Comparison of ENCODE assay signal across 26 cellular contexts in the genomic region with DNA sequence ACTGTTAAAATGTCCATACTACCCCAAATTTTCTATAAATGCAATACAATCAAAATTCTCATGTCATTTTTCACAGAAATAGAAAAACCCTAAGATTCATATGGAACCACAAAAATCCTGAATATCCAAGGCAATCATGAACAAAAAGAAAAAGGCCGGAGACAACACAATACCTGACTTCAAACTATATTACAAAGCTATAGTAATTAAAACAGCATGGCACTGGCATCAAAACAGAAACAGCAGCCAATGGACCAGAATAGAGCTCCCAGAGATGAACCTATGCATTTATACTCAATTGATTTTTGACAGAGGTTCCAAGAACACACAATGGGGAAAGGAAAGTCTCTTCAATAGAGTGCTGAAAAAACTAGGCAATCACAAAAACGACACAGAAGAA.
DNase-seq lines count a peak whose midpoint lies in the region; ATAC-seq, FAIRE-seq and TF ChIP-seq lines count a peak whose summit lies in the region.
"Had no signal": no experiment of that assay in that cellular context is flagged by ENCODE, and none has a peak within 500 bp of the region (broad histone marks: within the 10 kb centered on the region; RNA-seq: fewer than 3 reads in every experiment).

No MANE protein-coding gene starts in this region.

- ATAC-seq in WTC11 (no peak), K562 (no peak), esophagus mucosa (no peak)
- ATAC-seq: GM12878 had no signal

- no peak overlapping the region for H3K4me3 Mint-ChIP-seq in WTC11
- H3K4me3 Mint-ChIP-seq: CD14-positive monocyte; CD4-positive, alpha-beta memory T cell; CD4-positive, CD25-positive, alpha-beta regulatory T cell; CD8-positive, alpha-beta memory T cell had no signal

- H3K9me3 ChIP-seq in K562 (replicated peaks; ENCODE audit: control insufficient read depth, insufficient read depth, low read depth, low read length), result no peaks in the 10 kb centered on the region
- H3K9me3 ChIP-seq in SJCRH30 (replicated peaks), result no peaks in the 10 kb centered on the region
- H3K9me3 ChIP-seq: BE2C had no signal

- H3K27me3 Mint-ChIP-seq in WTC11 (ENCODE audit: low read depth), result no peaks in the 10 kb centered on the region; the same call in 1 of the 2 replicates
- H3K27me3 Mint-ChIP-seq: CD4-positive, alpha-beta memory T cell; CD8-positive, alpha-beta memory T cell had no signal

- H3K9me3 Mint-ChIP-seq in WTC11, result peaks cover 30% of the 10 kb centered on the region

- H3K4me3 ChIP-seq in K562, result no peak overlapping the region
- no peak overlapping the region for H3K4me3 ChIP-seq in SJCRH30
- H3K4me3 ChIP-seq: BLaER1, GM12878 had no signal

- intact Hi-C loops in K562 (cut with micrococcal nuclease), result no loop called here

- no peaks in the 10 kb centered on the region for H4K20me1 ChIP-seq in K562 (replicated peaks; ENCODE audit: control insufficient read depth, insufficient read depth, low read length)
- H4K20me1 ChIP-seq: BLaER1 had no signal

- peaks cover 7% of the 10 kb centered on the region for H3K36me3 Mint-ChIP-seq in WTC11
- H3K36me3 Mint-ChIP-seq: CD14-positive monocyte; CD4-positive, alpha-beta memory T cell; CD4-positive, CD25-positive, alpha-beta regulatory T cell; CD8-positive, alpha-beta memory T cell had no signal

- TF ChIP-seq CTCF in WTC11 (IDR thresholded peaks at IDR 0.05) (no peak), K562 (IDR thresholded peaks at IDR 0.05 in 2 of 3, conservative IDR thresholded peaks at IDR 0.05 in 1 of 3; ENCODE audit: insufficient read depth in 2 of 3, low read depth in 1 of 3, low read length in 3 of 3) (no peak)

- no peak overlapping the region for H3K27ac Mint-ChIP-seq in WTC11
- H3K27ac Mint-ChIP-seq: CD14-positive monocyte; CD4-positive, alpha-beta memory T cell; CD4-positive, CD25-positive, alpha-beta regulatory T cell; CD8-positive, alpha-beta memory T cell had no signal

- H3K36me3 ChIP-seq in K562 (ENCODE audit: control insufficient read depth, insufficient read depth, low read length) (no peaks in the 10 kb centered on the region), SJCRH30 (no peaks in the 10 kb centered on the region)
- H3K36me3 ChIP-seq: BE2C, BLaER1 had no signal

- DNase-seq in WTC11 (ENCODE audit: low spot score), result no peak
- no peak for DNase-seq in K562 (ENCODE audit: extremely low read depth in 1 of 4, low spot score in 3 of 4)
- no peak for DNase-seq in SJCRH30
- DNase-seq in stimulated activated CD4-positive, alpha-beta T cell treated with anti-CD3 and anti-CD28 coated beads, Interleukin-2, amount 100 ng/mL, for 24 hours, result no peak
- DNase-seq: 8988T; ACHN; BE2C; C1 segment of cervical spinal cord; CD4-positive, alpha-beta memory T cell; CD4-positive, CD25-positive, alpha-beta regulatory T cell; CD8-positive, alpha-beta memory T cell; COR-L47; DMS 273 treated with DMSO at 0.1 percent for 48 hours; DMS153; DMS53; DMS79; DND-41; EL; GDM1 had no signal

- TF ChIP-seq RAD21 in K562 (CRISPR knock-in tag; conservative IDR thresholded peaks at IDR 0.05 in 1 of 2, IDR thresholded peaks at IDR 0.05 in 1 of 2), result no peak

- CTCF ChIA-PET in WTC11 (lab: Charles Lee) (no interaction called here), K562 (lab: Yijun Ruan, JAX; ENCODE audit: low intra/inter-chr PET ratio) (no interaction called here)

- 0% methylated on average over 2 of the region's 2 CpGs for WGBS in K562 (ENCODE audit: insufficient coverage, low coverage, missing lambda C conversion rate)

- BruUV-seq in K562 (replicated peaks; lab: Mats Ljungman, UMichigan), result no TSS peak

- no peaks in the 10 kb centered on the region for H3K4me1 ChIP-seq in K562 (replicated peaks in 1 of 2; ENCODE audit: control insufficient read depth in 2 of 2, insufficient read depth in 2 of 2, low read length in 2 of 2)
- H3K4me1 ChIP-seq in SJCRH30, result no peaks in the 10 kb centered on the region
- H3K4me1 ChIP-seq: BE2C, BLaER1 had no signal

- no peaks in the 10 kb centered on the region for H3K4me1 Mint-ChIP-seq in WTC11
- H3K4me1 Mint-ChIP-seq: CD14-positive monocyte; CD4-positive, alpha-beta memory T cell; CD4-positive, CD25-positive, alpha-beta regulatory T cell; CD8-positive, alpha-beta memory T cell had no signal

- TF ChIP-seq EP300 in K562 (IDR thresholded peaks at IDR 0.05; ENCODE audit: low read length), result no peak

- no peaks in the 10 kb centered on the region for H3K79me2 ChIP-seq in K562 (ENCODE audit: control insufficient read depth, insufficient read depth, low read length)

- H3K27ac ChIP-seq in K562 (ENCODE audit: extremely low read depth, low read depth, low read length), result no peak overlapping the region
- H3K27ac ChIP-seq in SJCRH30, result no peak overlapping the region
- H3K27ac ChIP-seq: BLaER1 had no signal

- H3K27me3 ChIP-seq in K562 (ENCODE audit: control insufficient read depth in 2 of 2, insufficient read depth in 2 of 2, low read length in 2 of 2) (no peaks in the 10 kb centered on the region), SJCRH30 (no peaks in the 10 kb centered on the region)
- H3K27me3 ChIP-seq: BE2C, BLaER1 had no signal

- H3K9me1 ChIP-seq in K562 (ENCODE audit: control insufficient read depth, insufficient read depth, low read length), result no peaks in the 10 kb centered on the region

- in situ Hi-C loops in K562 (cut with MboI), result no loop called here

- H3K4me2 ChIP-seq in K562 (ENCODE audit: insufficient read depth, low read length), result no peak overlapping the region
- H3K4me2 ChIP-seq: BLaER1 had no signal

- POLR2A ChIA-PET in WTC11 (lab: Charles Lee) (no interaction called here), K562 (lab: Yijun Ruan, JAX) (no interaction called here)

- TF ChIP-seq POLR2A in K562 (conservative IDR thresholded peaks at IDR 0.05), result no peak

- FAIRE-seq in K562 (lab: Jason Lieb, UNC), result no peak
- FAIRE-seq: A204.1, GM12878, GM12892, GM18507 had no signal

- no peak overlapping the region for H2AFZ ChIP-seq in K562 (ENCODE audit: low read depth, low read length)

- H3K9ac ChIP-seq in K562 (ENCODE audit: insufficient read depth in 1 of 2, low read depth in 2 of 2, low read length in 2 of 2), result no peak overlapping the region
- H3K9ac ChIP-seq: BLaER1 had no signal

TF ChIP-seq in WTC11, 78 proteins besides CTCF, POLR2A, EP300 and RAD21:
- TF ChIP-seq GTF2I (CRISPR knock-in tag; conservative IDR thresholded peaks at IDR 0.05) (peak; percentile 67), CBFB (CRISPR knock-in tag; IDR thresholded peaks at IDR 0.05; ENCODE audit: low read depth) (no peak)
TF ChIP-seq in WTC11: peak in this region for 1.

TF ChIP-seq in K562, 482 proteins besides CTCF, POLR2A, EP300 and RAD21:
- TF ChIP-seq E2F3 (CRISPR knock-in tag; IDR thresholded peaks at IDR 0.05) (no peak), HDAC3 (IDR thresholded peaks at IDR 0.05; ENCODE audit: borderline replicate concordance, partially characterized antibody) (no peak), ZBTB9 (CRISPR knock-in tag; IDR thresholded peaks at IDR 0.05) (no peak), ZNF511 (CRISPR knock-in tag; IDR thresholded peaks at IDR 0.05) (no peak), TRIM28 (IDR thresholded peaks at IDR 0.05) (peak; percentile 64; the same call in 1 of the 2 replicates), HDAC6 (IDR thresholded peaks at IDR 0.05; ENCODE audit: low read depth, low read length) (no peak), JUND (IDR thresholded peaks at IDR 0.05; ENCODE audit: borderline replicate concordance, low read depth, low read length) (no peak), JUND (tag; IDR thresholded peaks at IDR 0.05; ENCODE audit: borderline replicate concordance, low read depth, low read length) (no peak), KDM1A (IDR thresholded peaks at IDR 0.05) (0 out of 4 replicates have a peak, but pooled peaks of 1 of the 2 experiments have one; percentile 33), TEAD1 (CRISPR knock-in tag; IDR thresholded peaks at IDR 0.05) (no peak), ZNF507 (tag; conservative IDR thresholded peaks at IDR 0.05) (no peak), FIP1L1 (IDR thresholded peaks at IDR 0.05; ENCODE audit: low read depth, low read length, poor library complexity, severe bottlenecking) (no peak), RBM25 (IDR thresholded peaks at IDR 0.05; ENCODE audit: low read depth, low read length, severe bottlenecking) (peak; percentile 84)
- TF ChIP-seq, protein P1, sequence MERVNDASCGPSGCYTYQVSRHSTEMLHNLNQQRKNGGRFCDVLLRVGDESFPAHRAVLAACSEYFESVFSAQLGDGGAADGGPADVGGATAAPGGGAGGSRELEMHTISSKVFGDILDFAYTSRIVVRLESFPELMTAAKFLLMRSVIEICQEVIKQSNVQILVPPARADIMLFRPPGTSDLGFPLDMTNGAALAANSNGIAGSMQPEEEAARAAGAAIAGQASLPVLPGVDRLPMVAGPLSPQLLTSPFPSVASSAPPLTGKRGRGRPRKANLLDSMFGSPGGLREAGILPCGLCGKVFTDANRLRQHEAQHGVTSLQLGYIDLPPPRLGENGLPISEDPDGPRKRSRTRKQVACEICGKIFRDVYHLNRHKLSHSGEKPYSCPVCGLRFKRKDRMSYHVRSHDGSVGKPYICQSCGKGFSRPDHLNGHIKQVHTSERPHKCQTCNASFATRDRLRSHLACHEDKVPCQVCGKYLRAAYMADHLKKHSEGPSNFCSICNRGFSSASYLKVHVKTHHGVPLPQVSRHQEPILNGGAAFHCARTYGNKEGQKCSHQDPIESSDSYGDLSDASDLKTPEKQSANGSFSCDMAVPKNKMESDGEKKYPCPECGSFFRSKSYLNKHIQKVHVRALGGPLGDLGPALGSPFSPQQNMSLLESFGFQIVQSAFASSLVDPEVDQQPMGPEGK (CRISPR knock-in tag; IDR thresholded peaks at IDR 0.05; ENCODE audit: borderline replicate concordance), result no peak
